Comparison of ENCODE assay signal across 1 cellular context in genomic region chr5:176737746-176738699, GRCh38.
TF ChIP-seq lines count a peak whose summit lies in the region.

No MANE protein-coding gene starts in this region.

TF ChIP-seq in WTC11, 78 proteins besides CTCF, POLR2A, EP300 and RAD21 (continued from another document):
- TF ChIP-seq AR (CRISPR knock-in tag; IDR thresholded peaks at IDR 0.05), result no peak
